8 cellular contexts compared by ENCODE assay signal in the genomic region with DNA sequence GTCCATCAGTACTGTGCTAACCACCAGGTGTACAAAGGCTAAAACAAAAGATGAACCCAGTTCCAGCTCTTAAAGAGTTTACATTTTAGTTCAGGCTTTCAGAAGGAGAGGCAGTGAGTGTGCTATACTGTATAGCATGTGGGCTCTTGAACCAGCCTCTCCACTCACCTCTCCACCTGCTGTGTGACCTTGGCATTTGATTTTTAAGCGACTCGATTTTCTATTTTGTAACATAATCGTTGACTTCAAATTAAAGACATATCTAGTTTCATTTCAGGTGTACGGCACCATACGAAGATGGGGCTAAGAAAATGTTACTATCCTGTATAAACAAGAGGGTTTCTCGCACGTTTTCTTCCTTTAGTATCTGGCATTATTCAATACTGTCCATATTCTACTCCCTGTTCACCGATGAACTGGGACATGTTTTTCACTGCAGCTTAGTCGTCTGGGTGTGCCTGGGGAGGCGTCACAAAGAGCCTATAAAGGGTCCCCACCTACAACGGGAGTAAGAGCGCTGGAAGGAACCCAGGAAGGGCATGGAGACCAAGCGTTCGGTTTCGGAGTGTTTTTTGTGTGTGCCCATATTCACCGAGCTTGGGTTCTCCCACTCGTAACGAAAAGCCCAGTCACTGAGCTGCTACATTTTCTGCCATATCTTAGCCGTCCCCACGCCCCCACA. TPM values are rescaled to one million over a fixed set of nuclear protein-coding genes. Genes with fewer than 3 reads are reported as not detected.
DNase-seq lines count a peak whose midpoint lies in the region; ATAC-seq and TF ChIP-seq lines count a peak whose summit lies in the region.

No MANE protein-coding gene starts in this region.

- H3K36me3 ChIP-seq in liver (ENCODE audit: control insufficient read depth in 4 of 4, insufficient read depth in 3 of 4, low read depth in 1 of 4, low read length in 3 of 4) = no peaks in the 10 kb centered on the region
- H3K36me3 ChIP-seq in tibial artery = no peaks in the 10 kb centered on the region

- TF ChIP-seq RAD21 in liver (IDR thresholded peaks at IDR 0.05) = no peak

- H3K4me3 ChIP-seq in cardiac fibroblast (replicated peaks in 1 of 2; ENCODE audit: low read depth in 2 of 2, low read length in 2 of 2) = peak overlapping the region; percentile 86 to 98
- H3K4me3 ChIP-seq in liver (ENCODE audit: low read depth in 1 of 3, low read length in 3 of 3) = peak overlapping the region; percentile 84 to 96 (median 93)
- peak overlapping the region; percentile 91 to 96 for H3K4me3 ChIP-seq in tibial artery

- no peaks in the 10 kb centered on the region for H3K9me3 ChIP-seq in liver (ENCODE audit: control insufficient read depth in 4 of 4, low read length in 3 of 4)
- H3K9me3 ChIP-seq in tibial artery = no peaks in the 10 kb centered on the region

- DNase-seq in Ammon's horn (ENCODE audit: low spot score) = peak; percentile 11
- peak; percentile 85 for DNase-seq in NCI-H69 (lab: John Stamatoyannopoulos, UW)
- DNase-seq in cardiac fibroblast (ENCODE audit: low read depth in 2 of 2) = no peak
- no peak for DNase-seq in tibial artery
- DNase-seq in GM03348 (ENCODE audit: low spot score) = no peak

- ATAC-seq in GM18909 (IDR thresholded peaks at IDR 0.05; ENCODE audit: poor library complexity, unreplicated experiment) (peak; percentile 23), HG03139 (IDR thresholded peaks at IDR 0.05; ENCODE audit: unreplicated experiment) (peak; percentile 13)

- intact Hi-C loops in tibial artery (cut with DNase I; ENCODE audit: low total_unique reads) = no loop called here

- no peak for TF ChIP-seq CTCF in cardiac fibroblast (IDR thresholded peaks at IDR 0.05; ENCODE audit: low read depth, low read length)
- no peak for TF ChIP-seq CTCF in liver (IDR thresholded peaks at IDR 0.05; ENCODE audit: low read depth, low read length, missing input control)
- TF ChIP-seq CTCF in tibial artery (IDR thresholded peaks at IDR 0.05) = no peak

- H3K9ac ChIP-seq in liver (ENCODE audit: low read depth in 1 of 2, low read length in 2 of 2) = peak overlapping the region; percentile 91 to 96

- peaks cover 7 to 34% (median 22%) of the 10 kb centered on the region in 4 donors for H3K4me1 ChIP-seq in liver (ENCODE audit: control insufficient read depth in 4 of 4, insufficient read depth in 4 of 4, low read length in 3 of 4)
- H3K4me1 ChIP-seq in tibial artery = peaks cover 0 to 55% (median 28%) of the 10 kb centered on the region in 4 donors

- H3K27ac ChIP-seq in liver (ENCODE audit: low read depth in 1 of 2, low read length in 2 of 2) (peak overlapping the region; percentile 80 to 97), tibial artery (peak overlapping the region; percentile 96)

- WGBS in liver = under 1% methylated on average over 20 of the region's 20 CpGs

- H3K27me3 ChIP-seq in liver (ENCODE audit: control insufficient read depth in 4 of 4, insufficient read depth in 4 of 4, low read length in 3 of 4) (no peaks in the 10 kb centered on the region), tibial artery (no peaks in the 10 kb centered on the region)

TF ChIP-seq in liver, 16 proteins besides CTCF, POLR2A, EP300 and RAD21:
- TF ChIP-seq, protein P1, sequence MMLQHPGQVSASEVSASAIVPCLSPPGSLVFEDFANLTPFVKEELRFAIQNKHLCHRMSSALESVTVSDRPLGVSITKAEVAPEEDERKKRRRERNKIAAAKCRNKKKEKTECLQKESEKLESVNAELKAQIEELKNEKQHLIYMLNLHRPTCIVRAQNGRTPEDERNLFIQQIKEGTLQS (IDR thresholded peaks at IDR 0.05) = no peak
- TF ChIP-seq RXRA (IDR thresholded peaks at IDR 0.05) (no peak), FOXA1 (IDR thresholded peaks at IDR 0.05) (no peak), SP1 (IDR thresholded peaks at IDR 0.05) (no peak), GABPA (IDR thresholded peaks at IDR 0.05 in 1 of 2, conservative IDR thresholded peaks at IDR 0.05 in 1 of 2) (no peak), HNF4A (conservative IDR thresholded peaks at IDR 0.05) (no peak), JUND (IDR thresholded peaks at IDR 0.05) (no peak), TAF1 (conservative IDR thresholded peaks at IDR 0.05) (no peak), FOXA2 (IDR thresholded peaks at IDR 0.05) (no peak)
- TF ChIP-seq, protein P2, sequence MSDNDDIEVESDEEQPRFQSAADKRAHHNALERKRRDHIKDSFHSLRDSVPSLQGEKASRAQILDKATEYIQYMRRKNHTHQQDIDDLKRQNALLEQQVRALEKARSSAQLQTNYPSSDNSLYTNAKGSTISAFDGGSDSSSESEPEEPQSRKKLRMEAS (IDR thresholded peaks at IDR 0.05) = no peak
- TF ChIP-seq, protein P3, sequence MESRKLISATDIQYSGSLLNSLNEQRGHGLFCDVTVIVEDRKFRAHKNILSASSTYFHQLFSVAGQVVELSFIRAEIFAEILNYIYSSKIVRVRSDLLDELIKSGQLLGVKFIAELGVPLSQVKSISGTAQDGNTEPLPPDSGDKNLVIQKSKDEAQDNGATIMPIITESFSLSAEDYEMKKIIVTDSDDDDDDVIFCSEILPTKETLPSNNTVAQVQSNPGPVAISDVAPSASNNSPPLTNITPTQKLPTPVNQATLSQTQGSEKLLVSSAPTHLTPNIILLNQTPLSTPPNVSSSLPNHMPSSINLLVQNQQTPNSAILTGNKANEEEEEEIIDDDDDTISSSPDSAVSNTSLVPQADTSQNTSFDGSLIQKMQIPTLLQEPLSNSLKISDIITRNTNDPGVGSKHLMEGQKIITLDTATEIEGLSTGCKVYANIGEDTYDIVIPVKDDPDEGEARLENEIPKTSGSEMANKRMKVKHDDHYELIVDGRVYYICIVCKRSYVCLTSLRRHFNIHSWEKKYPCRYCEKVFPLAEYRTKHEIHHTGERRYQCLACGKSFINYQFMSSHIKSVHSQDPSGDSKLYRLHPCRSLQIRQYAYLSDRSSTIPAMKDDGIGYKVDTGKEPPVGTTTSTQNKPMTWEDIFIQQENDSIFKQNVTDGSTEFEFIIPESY (IDR thresholded peaks at IDR 0.05) = no peak
- TF ChIP-seq, protein P4, sequence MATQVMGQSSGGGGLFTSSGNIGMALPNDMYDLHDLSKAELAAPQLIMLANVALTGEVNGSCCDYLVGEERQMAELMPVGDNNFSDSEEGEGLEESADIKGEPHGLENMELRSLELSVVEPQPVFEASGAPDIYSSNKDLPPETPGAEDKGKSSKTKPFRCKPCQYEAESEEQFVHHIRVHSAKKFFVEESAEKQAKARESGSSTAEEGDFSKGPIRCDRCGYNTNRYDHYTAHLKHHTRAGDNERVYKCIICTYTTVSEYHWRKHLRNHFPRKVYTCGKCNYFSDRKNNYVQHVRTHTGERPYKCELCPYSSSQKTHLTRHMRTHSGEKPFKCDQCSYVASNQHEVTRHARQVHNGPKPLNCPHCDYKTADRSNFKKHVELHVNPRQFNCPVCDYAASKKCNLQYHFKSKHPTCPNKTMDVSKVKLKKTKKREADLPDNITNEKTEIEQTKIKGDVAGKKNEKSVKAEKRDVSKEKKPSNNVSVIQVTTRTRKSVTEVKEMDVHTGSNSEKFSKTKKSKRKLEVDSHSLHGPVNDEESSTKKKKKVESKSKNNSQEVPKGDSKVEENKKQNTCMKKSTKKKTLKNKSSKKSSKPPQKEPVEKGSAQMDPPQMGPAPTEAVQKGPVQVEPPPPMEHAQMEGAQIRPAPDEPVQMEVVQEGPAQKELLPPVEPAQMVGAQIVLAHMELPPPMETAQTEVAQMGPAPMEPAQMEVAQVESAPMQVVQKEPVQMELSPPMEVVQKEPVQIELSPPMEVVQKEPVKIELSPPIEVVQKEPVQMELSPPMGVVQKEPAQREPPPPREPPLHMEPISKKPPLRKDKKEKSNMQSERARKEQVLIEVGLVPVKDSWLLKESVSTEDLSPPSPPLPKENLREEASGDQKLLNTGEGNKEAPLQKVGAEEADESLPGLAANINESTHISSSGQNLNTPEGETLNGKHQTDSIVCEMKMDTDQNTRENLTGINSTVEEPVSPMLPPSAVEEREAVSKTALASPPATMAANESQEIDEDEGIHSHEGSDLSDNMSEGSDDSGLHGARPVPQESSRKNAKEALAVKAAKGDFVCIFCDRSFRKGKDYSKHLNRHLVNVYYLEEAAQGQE (IDR thresholded peaks at IDR 0.05) = no peak
TF ChIP-seq in liver: peak in this region for 0.

RNA-seq across cellular contexts. Expression of a gene that starts 0.8 kb away (rescaled TPM):
- total RNA-seq in liver = 100 to 1,000 TPM in 1 of 2 donors, 10 to 100 TPM in 1; 65.1 to 188 TPM
- polyA plus RNA-seq in liver = 10 to 100 TPM; 16.6 to 48.0 TPM

Comparison
In these comparisons a context has a peak if more than half of its experiments do, and no peak if none do; other contexts are left out.
1. DNase-seq: peak in Ammon's horn (single experiment) and NCI-H69 (single experiment); none in cardiac fibroblast (0 of 2), tibial artery (0 of 2) and GM03348 (single experiment).
2. Peak in every context shown above with its lines, with median percentiles within 50 percentile points of each other: H3K4me3 ChIP-seq.